8 cellular contexts compared by ENCODE assay signal in the genomic region with DNA sequence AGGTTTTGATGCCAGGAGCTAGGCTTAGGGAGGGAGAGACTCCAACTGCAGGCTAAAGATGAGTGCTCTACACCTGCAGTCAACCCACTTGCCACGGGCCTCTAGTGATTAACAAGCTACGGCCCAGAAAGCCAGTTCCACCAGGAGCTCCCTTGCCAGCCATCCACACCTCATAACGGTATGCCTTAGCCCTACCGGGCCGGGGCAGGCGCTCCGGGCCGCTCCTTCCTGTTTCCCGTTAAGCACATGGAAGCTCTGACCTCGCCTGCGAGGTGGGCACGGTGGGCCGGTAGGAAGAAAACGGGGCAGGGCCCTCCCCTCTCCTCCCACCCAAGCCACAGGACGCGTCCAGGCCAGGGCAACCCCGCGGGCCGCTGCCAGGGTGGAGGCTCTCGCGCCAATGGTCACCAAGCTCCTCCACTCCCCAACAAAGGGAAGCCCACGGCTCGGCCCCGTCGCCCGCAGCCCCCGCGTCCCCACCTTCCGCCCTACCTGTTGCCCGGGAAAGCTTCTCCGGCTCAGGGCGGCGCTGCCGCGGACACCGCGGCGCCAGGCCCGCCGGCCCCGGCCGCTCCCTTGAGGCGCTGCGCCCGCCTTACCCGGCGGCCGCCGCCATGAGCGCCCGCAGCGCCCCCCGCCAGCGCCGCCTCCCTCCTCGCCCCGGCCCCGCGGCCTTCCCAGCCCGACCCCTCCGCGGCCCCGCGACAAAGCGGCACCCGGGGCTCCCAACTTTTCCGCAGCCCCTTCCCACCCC. TPM values are rescaled to one million over a fixed set of nuclear protein-coding genes. Genes with fewer than 3 reads are reported as not detected.
DNase-seq lines count a peak whose midpoint lies in the region; ATAC-seq and TF ChIP-seq lines count a peak whose summit lies in the region.

No MANE protein-coding gene starts in this region.

- H3K9me3 ChIP-seq in OCI-LY1 (ENCODE audit: low read length) (no peaks in the 10 kb centered on the region), neuron (ENCODE audit: low read length) (no peaks in the 10 kb centered on the region)

- H2AFZ ChIP-seq in OCI-LY1 (ENCODE audit: low read length) = no peak overlapping the region
- no peak overlapping the region for H2AFZ ChIP-seq in neuron (ENCODE audit: low read depth, low read length)

- H3K9ac ChIP-seq in OCI-LY1 (ENCODE audit: low read length) = peak overlapping the region; percentile 88

- H3K4me2 ChIP-seq in OCI-LY1 (ENCODE audit: low read length) = peak overlapping the region; percentile 87

- peak overlapping the region; percentile 76 for H3K27ac ChIP-seq in OCI-LY1 (ENCODE audit: low read depth, low read length, poor library complexity, severe bottlenecking)

- H3K27me3 ChIP-seq in OCI-LY1 (ENCODE audit: insufficient read depth, low read length) (no peaks in the 10 kb centered on the region; the same call in 1 of the 2 replicates), neuron (ENCODE audit: insufficient read depth, low read length) (no peaks in the 10 kb centered on the region)

- peaks cover 23% of the 10 kb centered on the region for H3K79me2 ChIP-seq in OCI-LY1 (ENCODE audit: insufficient read depth, low read length)

- peak; percentile 47 for ATAC-seq in HG02885 (IDR thresholded peaks at IDR 0.05; ENCODE audit: poor library complexity, unreplicated experiment)
- no peak for ATAC-seq in HG03457 (IDR thresholded peaks at IDR 0.05; ENCODE audit: unreplicated experiment)

- no peaks in the 10 kb centered on the region; the same call in 1 of the 2 replicates for H3F3A ChIP-seq in OCI-LY1 (ENCODE audit: insufficient read depth, low read length)

- H3K36me3 ChIP-seq in OCI-LY1 (ENCODE audit: insufficient read depth, low read length) = no peaks in the 10 kb centered on the region
- no peaks in the 10 kb centered on the region for H3K36me3 ChIP-seq in neuron (ENCODE audit: insufficient read depth, low read length)

- H4K20me1 ChIP-seq in OCI-LY1 (ENCODE audit: insufficient read depth, low read length) = no peaks in the 10 kb centered on the region

- H3K9me2 ChIP-seq in OCI-LY1 (ENCODE audit: low read depth, low read length) = no peaks in the 10 kb centered on the region

- H3K4me3 ChIP-seq in OCI-LY1 (ENCODE audit: low read depth, low read length, poor library complexity, severe bottlenecking) (peak overlapping the region; percentile 88), fibroblast of the aortic adventitia (ENCODE audit: low read depth, low read length) (peak overlapping the region; percentile 86), neuron (ENCODE audit: low read length) (peak overlapping the region; percentile 87)

- DNase-seq in NCI-H2081 (lab: John Stamatoyannopoulos, UW) (peak; percentile 47 to 53), NCI-H2081 treated with DMSO at 0.1 percent for 48 hours (lab: John Stamatoyannopoulos, UW) (no peak), fibroblast of the aortic adventitia (ENCODE audit: low read depth) (no peak)
- DNase-seq in activated effector memory CD4-positive, alpha-beta T cell treated with Interleukin-2 at 50 U/mL for 16 hours = peak; percentile 35

- no peak for TF ChIP-seq CTCF in OCI-LY1 (IDR thresholded peaks at IDR 0.05; ENCODE audit: low read length)
- TF ChIP-seq CTCF in fibroblast of the aortic adventitia (IDR thresholded peaks at IDR 0.05; ENCODE audit: insufficient read depth, low read length) = no peak

- H3K4me1 ChIP-seq in OCI-LY1 (ENCODE audit: insufficient read depth, low read length, severe bottlenecking) (peaks cover 42% of the 10 kb centered on the region), neuron (ENCODE audit: insufficient read depth, low read length) (peaks cover 36% of the 10 kb centered on the region)

RNA-seq across cellular contexts. Expression of a gene that starts 0.6 kb away (rescaled TPM):
- total RNA-seq in fibroblast of the aortic adventitia (ENCODE audit: low replicate concordance) = 26.1 and 138 TPM in 2 replicates

RNA-seq across cellular contexts. Expression of a gene that starts 8.1 kb away (rescaled TPM):
- 0.09 and 0.49 TPM in 2 replicates for total RNA-seq in fibroblast of the aortic adventitia (ENCODE audit: low replicate concordance)

RNA-seq across cellular contexts. Expression of a gene that starts 32.7 kb away (rescaled TPM):
- total RNA-seq in fibroblast of the aortic adventitia (ENCODE audit: low replicate concordance) = 10.9 and 16.4 TPM in 2 replicates

RNA-seq across cellular contexts. Expression of a gene that starts 34.2 kb away (rescaled TPM):
- total RNA-seq in fibroblast of the aortic adventitia (ENCODE audit: low replicate concordance) = 3.4 and 10.8 TPM in 2 replicates

RNA-seq across cellular contexts. Expression of a gene that starts 47.8 kb away (rescaled TPM):
- total RNA-seq in fibroblast of the aortic adventitia (ENCODE audit: low replicate concordance) = 30.7 and 43.0 TPM in 2 replicates

Comparison
In these comparisons a context has a peak if more than half of its experiments do, and no peak if none do; other contexts are left out.
1. DNase-seq: peak in NCI-H2081 (2 of 2) and activated effector memory CD4-positive, alpha-beta T cell treated with Interleukin-2 at 50 U/mL for 16 hours (single experiment); none in NCI-H2081 treated with DMSO at 0.1 percent for 48 hours (single experiment) and fibroblast of the aortic adventitia (single experiment).
2. Peak in every context shown above with its lines, with median percentiles within 50 percentile points of each other: H3K4me3 ChIP-seq.